In genomic region chr3:19364150-19364549, GRCh38 we compare ENCODE assay signal across 15 cellular contexts.
"Had no signal": no experiment of that assay in that cellular context is flagged by ENCODE, and none has a peak within 500 bp of the region (broad histone marks: within the 10 kb centered on the region; RNA-seq: fewer than 3 reads in every experiment).

No MANE protein-coding gene starts in this region.

- H3K27ac Mint-ChIP-seq: activated CD4-positive, alpha-beta T cell treated with anti-CD3 and anti-CD28 coated beads for 36 hours; activated CD8-positive, alpha-beta T cell treated with anti-CD3 and anti-CD28 coated beads for 36 hours; activated naive CD8-positive, alpha-beta T cell treated with anti-CD3 and anti-CD28 coated beads, Interleukin-2, amount 10 ng/mL, durations not matched to agents 7 days and 5 days; stimulated activated effector memory CD8-positive, alpha-beta T cell treated with anti-CD3 and anti-CD28 coated beads, Interleukin-12 subunit alpha, Interleukin-12 subunit beta, amount 100 ng/mL, for 72 hours had no signal

- H3K4me1 Mint-ChIP-seq: activated CD4-positive, alpha-beta T cell treated with anti-CD3 and anti-CD28 coated beads for 36 hours; activated naive CD8-positive, alpha-beta T cell treated with anti-CD3 and anti-CD28 coated beads, Interleukin-2, amount 10 ng/mL, durations not matched to agents 7 days and 5 days; stimulated activated effector memory CD8-positive, alpha-beta T cell treated with anti-CD3 and anti-CD28 coated beads, Interleukin-12 subunit alpha, Interleukin-12 subunit beta, amount 100 ng/mL, for 72 hours had no signal

- ATAC-seq: activated CD4-positive, alpha-beta T cell treated with anti-CD3 and anti-CD28 coated beads for 36 hours; activated CD8-positive, alpha-beta T cell treated with anti-CD3 and anti-CD28 coated beads for 36 hours; foreskin keratinocyte; stimulated activated effector memory CD8-positive, alpha-beta T cell treated with anti-CD3 and anti-CD28 coated beads, Interleukin-12 subunit alpha, Interleukin-12 subunit beta, amount 100 ng/mL, for 72 hours had no signal

- DNase-seq: activated CD4-positive, alpha-beta T cell treated with anti-CD3 and anti-CD28 coated beads for 36 hours; activated CD8-positive, alpha-beta memory T cell treated with anti-CD3 and anti-CD28 coated beads, Interleukin-2, amount 50 U/mL, for 4 hours; activated CD8-positive, alpha-beta T cell treated with anti-CD3 and anti-CD28 coated beads for 36 hours; activated naive CD8-positive, alpha-beta T cell treated with anti-CD3 and anti-CD28 coated beads, Interleukin-2, amount 10 ng/mL, durations not matched to agents 7 days and 5 days; anterior cingulate cortex; foreskin keratinocyte; heart left ventricle; left ventricle myocardium inferior; mesendoderm; ovary; retina; T-helper 9 cell; transverse colon had no signal

- H3K27me3 Mint-ChIP-seq: activated CD4-positive, alpha-beta T cell treated with anti-CD3 and anti-CD28 coated beads for 36 hours; activated CD8-positive, alpha-beta T cell treated with anti-CD3 and anti-CD28 coated beads for 36 hours; activated naive CD8-positive, alpha-beta T cell treated with anti-CD3 and anti-CD28 coated beads, Interleukin-2, amount 10 ng/mL, durations not matched to agents 7 days and 5 days had no signal

- H3K36me3 Mint-ChIP-seq: activated naive CD8-positive, alpha-beta T cell treated with anti-CD3 and anti-CD28 coated beads, Interleukin-2, amount 10 ng/mL, durations not matched to agents 7 days and 5 days; stimulated activated effector memory CD8-positive, alpha-beta T cell treated with anti-CD3 and anti-CD28 coated beads, Interleukin-12 subunit alpha, Interleukin-12 subunit beta, amount 100 ng/mL, for 72 hours had no signal

- H3K9me3 Mint-ChIP-seq: activated CD8-positive, alpha-beta T cell treated with anti-CD3 and anti-CD28 coated beads for 36 hours; activated naive CD8-positive, alpha-beta T cell treated with anti-CD3 and anti-CD28 coated beads, Interleukin-2, amount 10 ng/mL, durations not matched to agents 7 days and 5 days; neural crest cell had no signal

- H3K4me3 Mint-ChIP-seq: activated CD4-positive, alpha-beta T cell treated with anti-CD3 and anti-CD28 coated beads for 36 hours; activated CD8-positive, alpha-beta T cell treated with anti-CD3 and anti-CD28 coated beads for 36 hours; activated naive CD8-positive, alpha-beta T cell treated with anti-CD3 and anti-CD28 coated beads, Interleukin-2, amount 10 ng/mL, durations not matched to agents 7 days and 5 days; neural crest cell; stimulated activated effector memory CD8-positive, alpha-beta T cell treated with anti-CD3 and anti-CD28 coated beads, Interleukin-12 subunit alpha, Interleukin-12 subunit beta, amount 100 ng/mL, for 72 hours had no signal
